Comparison of ENCODE assay signal across 8 cellular contexts in genomic region chr22:42857845-42858481, GRCh38. TPM values are rescaled to one million over a fixed set of nuclear protein-coding genes. Genes with fewer than 3 reads are reported as not detected.
DNase-seq lines count a peak whose midpoint lies in the region; ATAC-seq, FAIRE-seq and TF ChIP-seq lines count a peak whose summit lies in the region.

No MANE protein-coding gene starts in this region.

- peak; percentile 78 for FAIRE-seq in GM12891 (lab: Jason Lieb, UNC)

- ATAC-seq in T-helper 17 cell = no peak
- ATAC-seq in left ventricle myocardium superior = peak; percentile 10
- no peak for ATAC-seq in HG03342 (IDR thresholded peaks at IDR 0.05; ENCODE audit: unreplicated experiment)
- no peak for ATAC-seq in GM19351 (IDR thresholded peaks at IDR 0.05; ENCODE audit: unreplicated experiment)

- intact Hi-C loops in left ventricle myocardium superior (cut with micrococcal nuclease) = no loop called here
- intact Hi-C loops in spleen (cut with DNase I; ENCODE audit: low total_unique reads) = no loop called here

- H3K36me3 ChIP-seq in spleen = peaks cover 0 to 3% (median 0%) of the 10 kb centered on the region in 6 donors

- H3K4me1 Mint-ChIP-seq in T-helper 17 cell = peaks cover 15% of the 10 kb centered on the region

- 78 to 89% (median 84%) methylated on average over 13 to 14 of the region's 14 CpGs for WGBS in spleen, 5 donors

- DNase-seq in GM12891 (ENCODE audit: insufficient read length, low spot score) (no peak), T-helper 17 cell (no peak), left ventricle myocardium superior (no peak), spleen (peak; percentile 80), 8988T (no peak), NCI-H526 (lab: John Stamatoyannopoulos, UW) (no peak)

- H3K27ac ChIP-seq in spleen = peak overlapping the region; percentile 92 to 99 (median 98)

- H3K36me3 Mint-ChIP-seq in T-helper 17 cell (ENCODE audit: low read depth) = no peaks in the 10 kb centered on the region

- H3K4me3 Mint-ChIP-seq in T-helper 17 cell = peak overlapping the region; percentile 86

- H3K27ac Mint-ChIP-seq in T-helper 17 cell = peak overlapping the region; percentile 29

- H3K4me1 ChIP-seq in spleen = peaks cover 18 to 71% (median 38%) of the 10 kb centered on the region in 6 donors

- TF ChIP-seq POLR2A in GM12891 (IDR thresholded peaks at IDR 0.05; ENCODE audit: low read depth, low read length) = no peak
- TF ChIP-seq POLR2A in spleen (IDR thresholded peaks at IDR 0.05) = no peak

- H3K4me3 ChIP-seq in spleen = peak overlapping the region in 6 of 8 donors; percentile 64 to 88 (median 75)

- H3K27me3 ChIP-seq in spleen (replicated peaks in 1 of 7) = no peaks in the 10 kb centered on the region

- no peaks in the 10 kb centered on the region for H3K27me3 Mint-ChIP-seq in T-helper 17 cell

- TF ChIP-seq CTCF in spleen (IDR thresholded peaks at IDR 0.05 in 8 of 11, conservative IDR thresholded peaks at IDR 0.05 in 3 of 11) = no peak

- H3K9me3 ChIP-seq in T-helper 17 cell (ENCODE audit: control insufficient read depth, low read length, poor library complexity, severe bottlenecking) (no peaks in the 10 kb centered on the region), spleen (no peaks in the 10 kb centered on the region)

TF ChIP-seq in GM12891, 5 proteins besides CTCF, POLR2A, EP300 and RAD21:
- no peak for TF ChIP-seq SPI1 (IDR thresholded peaks at IDR 0.05; ENCODE audit: low read depth, low read length)
- TF ChIP-seq POU2F2 (IDR thresholded peaks at IDR 0.05; ENCODE audit: low read depth, low read length) = no peak
- no peak for TF ChIP-seq TAF1 (IDR thresholded peaks at IDR 0.05; ENCODE audit: low read depth, low read length)
- no peak for TF ChIP-seq PAX5 (IDR thresholded peaks at IDR 0.05; ENCODE audit: insufficient read depth, low read length, severe bottlenecking)
- no peak for TF ChIP-seq POLR2AphosphoS5 (IDR thresholded peaks at IDR 0.05; ENCODE audit: low read depth, low read length)

RNA-seq across cellular contexts. Expression of gene ARFGAP3, which starts 0.9 kb away (rescaled TPM):
- polyA plus RNA-seq in GM12891 (2012; ENCODE audit: low read depth, missing spikeins) = 31.4 TPM
- total RNA-seq in T-helper 17 cell = 10 to 100 TPM; 32.1 to 39.7 TPM
- 25.8 TPM for total RNA-seq in left ventricle myocardium superior
- total RNA-seq in spleen = 10 to 100 TPM; 30.9 to 46.8 (median 40.8) TPM
- polyA plus RNA-seq in spleen = 10 to 100 TPM; 15.0 to 23.6 (median 15.6) TPM
